In genomic region chr21:29684106-29684505, GRCh38 we compare ENCODE assay signal across 35 cellular contexts.
"Had no signal": no experiment of that assay in that cellular context is flagged by ENCODE, and none has a peak within 500 bp of the region (broad histone marks: within the 10 kb centered on the region; RNA-seq: fewer than 3 reads in every experiment).

No MANE protein-coding gene starts in this region.

- H3K4me3 ChIP-seq: MG63 had no signal

- DNase-seq: Karpas-422, Kasumi-1, MG63, MM.1S, MV-4-11, NCI-H1048, NCI-H1092, NCI-H1092 treated with DMSO at 0.1 percent for 48 hours, NCI-H1105, NCI-H1105 treated with DMSO at 0.1 percent for 48 hours, NCI-H1417, NCI-H1417 treated with DMSO at 0.1 percent for 48 hours, NCI-H1436, NCI-H1436 treated with DMSO at 0.1 percent for 48 hours, NCI-H146, NCI-H1694, NCI-H1694 treated with DMSO at 0.1 percent for 48 hours, NCI-H187, NCI-H187 treated with DMSO at 0.1 percent for 48 hours, NCI-H1930, NCI-H2029, NCI-H2029 treated with DMSO at 0.1 percent for 48 hours, NCI-H2081, NCI-H2081 treated with DMSO at 0.1 percent for 48 hours, NCI-H2107, NCI-H2171, NCI-H2171 treated with DMSO at 0.1 percent for 48 hours, NCI-H2227 treated with DMSO at 0.1 percent for 48 hours, NCI-H226, NCI-H345, NCI-H446, NCI-H446 treated with DMSO at 0.1 percent for 48 hours, NCI-H510A, NCI-H510A treated with DMSO at 0.1 percent for 48 hours, NCI-H524 had no signal

- H3K9me3 ChIP-seq: MG63 had no signal

- H3K36me3 ChIP-seq: MG63 had no signal
